Comparison of ENCODE assay signal across 8 cellular contexts in the genomic region with DNA sequence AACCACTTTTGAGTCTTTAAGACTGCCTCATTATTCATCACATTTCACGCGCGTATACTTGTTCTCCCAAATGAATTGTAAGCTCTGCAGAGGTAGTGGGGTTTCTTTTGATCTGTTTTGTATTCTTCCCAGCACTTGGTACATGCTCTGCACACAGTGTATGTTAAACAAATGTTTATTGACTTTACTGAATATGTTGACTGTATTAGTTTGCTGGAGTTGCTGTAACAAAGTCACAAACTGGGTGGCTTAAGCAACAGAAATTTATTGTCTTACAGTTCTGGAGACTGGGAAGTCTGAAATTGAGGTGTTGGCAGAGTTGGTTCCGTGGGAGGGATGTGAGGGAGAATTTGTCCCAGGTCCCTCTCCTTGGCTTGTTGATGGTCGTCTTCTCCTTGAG.
"Had no signal": no experiment of that assay in that cellular context is flagged by ENCODE, and none has a peak within 500 bp of the region (broad histone marks: within the 10 kb centered on the region; RNA-seq: fewer than 3 reads in every experiment).

No MANE protein-coding gene starts in this region.

- H3K4me1 Mint-ChIP-seq: IgD-negative memory B cell had no signal

- H3K9me3 Mint-ChIP-seq: H9, IgD-negative memory B cell had no signal

- H3K9ac ChIP-seq: GM23248 had no signal

- FAIRE-seq: H54, HTR-8/SVneo had no signal

- DNase-seq: GM23248, GOT3, H9, HCEC 1CT, KBM-7 had no signal

- H3K4me3 Mint-ChIP-seq: H9, IgD-negative memory B cell had no signal

- H3K4me3 ChIP-seq: GM23248 had no signal

- H2AFZ ChIP-seq: GM23248 had no signal

- H3K27ac ChIP-seq: GM23248 had no signal

- H3K27ac Mint-ChIP-seq: IgD-negative memory B cell had no signal
